Comparison of ENCODE assay signal across 1 cellular context in genomic region chr9:18173923-18174322, GRCh38.
TF ChIP-seq lines count a peak whose summit lies in the region.

No MANE protein-coding gene starts in this region.

TF ChIP-seq in SK-N-SH treated with all-trans-retinoic acid at 6 μM for 48 hours, 23 proteins besides CTCF, POLR2A, EP300 and RAD21 (continued from another document):
- TF ChIP-seq TSHZ2 (CRISPR knock-in tag; IDR thresholded peaks at IDR 0.05) (no peak), PATZ1 (CRISPR knock-in tag; IDR thresholded peaks at IDR 0.05; ENCODE audit: borderline replicate concordance) (no peak), TOX (CRISPR knock-in tag; IDR thresholded peaks at IDR 0.05; ENCODE audit: borderline replicate concordance) (no peak), ZNF70 (CRISPR knock-in tag; IDR thresholded peaks at IDR 0.05) (no peak), CSRNP3 (CRISPR knock-in tag; IDR thresholded peaks at IDR 0.05) (no peak), RARB (CRISPR knock-in tag; IDR thresholded peaks at IDR 0.05) (no peak), ZC3H10 (CRISPR knock-in tag; IDR thresholded peaks at IDR 0.05) (no peak), OSR1 (CRISPR knock-in tag; IDR thresholded peaks at IDR 0.05) (no peak), ZNF8 (CRISPR knock-in tag; IDR thresholded peaks at IDR 0.05) (no peak)
TF ChIP-seq in SK-N-SH treated with all-trans-retinoic acid at 6 μM for 48 hours: peak in this region for 0.
